8 cellular contexts compared by ENCODE assay signal in the genomic region with DNA sequence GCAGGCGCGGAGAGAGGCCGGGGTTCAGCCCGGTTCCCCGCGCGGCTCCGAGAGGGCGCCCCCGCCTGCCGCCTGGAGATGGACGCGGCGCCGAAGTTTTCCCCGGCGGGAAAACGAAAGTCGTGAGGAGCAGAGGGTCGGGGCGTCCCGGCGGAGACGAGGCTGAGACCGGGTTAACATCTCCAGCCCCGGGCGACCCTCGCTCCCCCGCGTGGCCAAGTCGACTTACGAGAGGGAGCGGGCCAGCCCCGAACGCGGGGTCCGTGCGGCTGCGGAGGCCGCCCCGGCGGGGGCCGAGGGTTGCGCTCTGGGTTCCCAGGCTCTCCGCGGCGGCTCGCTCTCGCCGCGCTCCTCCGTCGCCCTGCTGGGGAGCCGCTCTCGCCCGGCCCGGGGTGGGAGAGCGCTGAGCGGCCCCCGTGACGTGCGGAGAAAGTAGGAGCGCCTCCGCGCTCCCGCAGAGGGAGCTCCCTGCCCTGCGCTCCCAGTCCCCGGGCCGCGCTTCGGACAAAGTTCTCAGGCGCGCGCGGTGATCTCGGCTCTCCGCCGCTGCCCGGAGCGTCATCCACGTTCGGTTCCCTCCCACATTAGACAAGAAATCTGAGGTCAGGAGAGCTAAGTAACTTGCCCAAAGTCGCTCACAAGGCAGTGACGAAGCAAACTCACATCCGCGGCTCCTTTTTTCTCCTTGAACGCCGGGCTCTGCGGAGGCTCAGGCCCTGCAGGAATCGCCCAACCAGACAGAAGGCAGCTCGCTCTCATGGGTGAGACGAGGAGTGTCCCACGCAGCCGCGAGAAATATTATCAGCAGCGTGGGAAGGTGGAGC. TPM values are rescaled to one million over a fixed set of nuclear protein-coding genes. Genes with fewer than 3 reads are reported as not detected.
DNase-seq lines count a peak whose midpoint lies in the region; ATAC-seq and TF ChIP-seq lines count a peak whose summit lies in the region.

No MANE protein-coding gene starts in this region.

- H3K27ac ChIP-seq in 22Rv1: peak overlapping the region; percentile 37; the same call in 1 of the 2 replicates
- peak overlapping the region; percentile 86 for H3K27ac ChIP-seq in suprapubic skin
- no peak overlapping the region for H3K27ac ChIP-seq in Karpas-422 (ENCODE audit: low read length)

- H3K4me2 ChIP-seq in Karpas-422 (ENCODE audit: low read depth, low read length, poor library complexity, severe bottlenecking): no peak overlapping the region

- H3K4me1 ChIP-seq in NT2/D1 (ENCODE audit: insufficient read depth, insufficient read length) (peaks cover 8% of the 10 kb centered on the region), suprapubic skin (peaks cover 42% of the 10 kb centered on the region), Karpas-422 (ENCODE audit: low read length) (no peaks in the 10 kb centered on the region)

- H3K27me3 ChIP-seq in NT2/D1 (ENCODE audit: insufficient read depth, insufficient read length) (peaks cover 25% of the 10 kb centered on the region), suprapubic skin (no peaks in the 10 kb centered on the region), Karpas-422 (ENCODE audit: low read length) (no peaks in the 10 kb centered on the region)

- WGBS in suprapubic skin: 2% methylated on average over 14 of the region's 96 CpGs

- H3K9me3 Mint-ChIP-seq in natural killer cell treated with Interleukin-12 subunit alpha and Interleukin-12 subunit beta and Interleukin-15 and Interleukin-18, amount 100 ng/mL, for 72 hours: no peaks in the 10 kb centered on the region

- peak overlapping the region; percentile 79 for H3K9ac ChIP-seq in NT2/D1 (ENCODE audit: insufficient read length, low read depth)
- no peak overlapping the region for H3K9ac ChIP-seq in Karpas-422 (ENCODE audit: low read length)

- no peak for TF ChIP-seq EP300 in suprapubic skin (IDR thresholded peaks at IDR 0.05)

- no peaks in the 10 kb centered on the region for H3K9me2 ChIP-seq in Karpas-422 (replicated peaks; ENCODE audit: insufficient read depth, low read length)

- DNase-seq in NT2/D1 (ENCODE audit: low read depth, low spot score) (no peak), fibroblast of villous mesenchyme (ENCODE audit: low read depth) (peak; percentile 84), suprapubic skin (ENCODE audit: low spot score in 2 of 2) (peak; percentile 68 to 83), Karpas-422 (no peak)
- peak; percentile 38 for DNase-seq in activated effector memory CD4-positive, alpha-beta T cell treated with Interleukin-2 at 50 U/mL for 16 hours
- DNase-seq in natural killer cell treated with Interleukin-12 subunit alpha and Interleukin-12 subunit beta and Interleukin-15 and Interleukin-18, amount 100 ng/mL, for 72 hours (ENCODE audit: low spot score): peak; percentile 61

- ATAC-seq in GM18498 (IDR thresholded peaks at IDR 0.05; ENCODE audit: unreplicated experiment): peak; percentile 40
- ATAC-seq in natural killer cell treated with Interleukin-12 subunit alpha and Interleukin-12 subunit beta and Interleukin-15 and Interleukin-18, amount 100 ng/mL, for 72 hours: peak; percentile 57 to 60

- H3K79me2 ChIP-seq in Karpas-422 (ENCODE audit: low read length): no peaks in the 10 kb centered on the region

- H3K36me3 ChIP-seq in NT2/D1 (ENCODE audit: insufficient read depth, insufficient read length, low read length) (peaks cover 4% of the 10 kb centered on the region), suprapubic skin (no peaks in the 10 kb centered on the region), Karpas-422 (ENCODE audit: insufficient read depth, low read length) (no peaks in the 10 kb centered on the region)

- H3K4me3 ChIP-seq in NT2/D1 (ENCODE audit: insufficient read length, low read depth): peak overlapping the region; percentile 48
- H3K4me3 ChIP-seq in fibroblast of villous mesenchyme (ENCODE audit: low read depth, low read length): peak overlapping the region; percentile 67
- peak overlapping the region; percentile 66 for H3K4me3 ChIP-seq in suprapubic skin
- H3K4me3 ChIP-seq in Karpas-422 (ENCODE audit: low read length): no peak overlapping the region

- no peaks in the 10 kb centered on the region for H3K36me3 Mint-ChIP-seq in natural killer cell treated with Interleukin-12 subunit alpha and Interleukin-12 subunit beta and Interleukin-15 and Interleukin-18, amount 100 ng/mL, for 72 hours

- peaks cover 34 to 43% of the 10 kb centered on the region in 2 donors for H3K4me1 Mint-ChIP-seq in natural killer cell treated with Interleukin-12 subunit alpha and Interleukin-12 subunit beta and Interleukin-15 and Interleukin-18, amount 100 ng/mL, for 72 hours (ENCODE audit: low read depth in 2 of 2)

- TF ChIP-seq POLR2A in suprapubic skin (IDR thresholded peaks at IDR 0.05): peak in 1 of 2 donors; percentile 46

- H3K9me3 ChIP-seq in NT2/D1 (ENCODE audit: insufficient read depth, low read length) (no peaks in the 10 kb centered on the region), suprapubic skin (no peaks in the 10 kb centered on the region), Karpas-422 (ENCODE audit: low read length) (no peaks in the 10 kb centered on the region)

- TF ChIP-seq CTCF in 22Rv1 (IDR thresholded peaks at IDR 0.05) (peak; percentile 28), fibroblast of villous mesenchyme (IDR thresholded peaks at IDR 0.05; ENCODE audit: insufficient read depth, low read depth, low read length) (peak; percentile 20), suprapubic skin (IDR thresholded peaks at IDR 0.05) (no peak)

- H3K4me3 Mint-ChIP-seq in natural killer cell treated with Interleukin-12 subunit alpha and Interleukin-12 subunit beta and Interleukin-15 and Interleukin-18, amount 100 ng/mL, for 72 hours: peak overlapping the region; percentile 88

- no peaks in the 10 kb centered on the region for H4K20me1 ChIP-seq in Karpas-422 (ENCODE audit: insufficient read depth, low read depth, low read length)

- peaks cover 37 to 42% of the 10 kb centered on the region in 2 donors for H3K27me3 Mint-ChIP-seq in natural killer cell treated with Interleukin-12 subunit alpha and Interleukin-12 subunit beta and Interleukin-15 and Interleukin-18, amount 100 ng/mL, for 72 hours

- H3K27ac Mint-ChIP-seq in natural killer cell treated with Interleukin-12 subunit alpha and Interleukin-12 subunit beta and Interleukin-15 and Interleukin-18, amount 100 ng/mL, for 72 hours: no peak overlapping the region

- H2AFZ ChIP-seq in Karpas-422 (ENCODE audit: low read length): no peak overlapping the region

RNA-seq across cellular contexts. Expression of gene GCNT4, which starts 1.1 kb away (rescaled TPM):
- 10.6 and 46.2 TPM in 2 replicates for total RNA-seq in fibroblast of villous mesenchyme
- total RNA-seq in natural killer cell treated with Interleukin-12 subunit alpha and Interleukin-12 subunit beta and Interleukin-15 and Interleukin-18, amount 100 ng/mL, for 72 hours: under 1 TPM; 0.42 to 0.57 TPM
- 1 to 10 TPM; 1.7 to 4.3 (median 3.4) TPM for total RNA-seq in suprapubic skin
- total RNA-seq in Karpas-422 (2014; rRNA removed; shearing (Covaris generic); ENCODE audit: low replicate concordance): not detected in 2 replicates

Comparison
In these comparisons a context has a peak if more than half of its experiments do, and no peak if none do; other contexts are left out.
1. CTCF ChIP-seq: peak in 22Rv1 (single experiment) and fibroblast of villous mesenchyme (single experiment); none in suprapubic skin (0 of 2).
2. DNase-seq: peak in activated effector memory CD4-positive, alpha-beta T cell treated with Interleukin-2 at 50 U/mL for 16 hours (single experiment), fibroblast of villous mesenchyme (single experiment), natural killer cell treated with Interleukin-12 subunit alpha and Interleukin-12 subunit beta and Interleukin-15 and Interleukin-18, amount 100 ng/mL, for 72 hours (single experiment) and suprapubic skin (2 of 2); none in NT2/D1 (single experiment) and Karpas-422 (single experiment).